Comparison of ENCODE assay signal across 8 cellular contexts in genomic region chr2:2613279-2614199, GRCh38.
DNase-seq lines count a peak whose midpoint lies in the region; ATAC-seq and TF ChIP-seq lines count a peak whose summit lies in the region.

No MANE protein-coding gene starts in this region.

- peaks cover 1% of the 10 kb centered on the region for H3K4me1 Mint-ChIP-seq in progenitor cell of endocrine pancreas (ENCODE audit: low read depth)

- no peaks in the 10 kb centered on the region for H3K36me3 ChIP-seq in Karpas-422 (ENCODE audit: insufficient read depth, low read length)
- H3K36me3 ChIP-seq in upper lobe of left lung = no peaks in the 10 kb centered on the region

- H3K27ac Mint-ChIP-seq in progenitor cell of endocrine pancreas = peak overlapping the region; percentile 95

- peaks cover 8% of the 10 kb centered on the region for H3K9me3 Mint-ChIP-seq in progenitor cell of endocrine pancreas (ENCODE audit: low read depth)

- H3K4me3 ChIP-seq in Karpas-422 (ENCODE audit: low read length) (peak overlapping the region; percentile 61), upper lobe of left lung (peak overlapping the region; percentile 7 to 53 (median 43))

- intact Hi-C loops in left ventricle myocardium superior (cut with micrococcal nuclease) = no loop called here

- 18 to 47% methylated on average over 10 to 33 of the region's 34 CpGs for WGBS in upper lobe of left lung, 2 donors

- peak in 1 of 4 donors; percentile 39 for TF ChIP-seq POLR2A in upper lobe of left lung (IDR thresholded peaks at IDR 0.05)

- H2AFZ ChIP-seq in Karpas-422 (ENCODE audit: low read length) = no peak overlapping the region; the same call in 1 of the 2 replicates

- peak overlapping the region; percentile 67 for H3K9ac ChIP-seq in Karpas-422 (ENCODE audit: low read length)

- H3K9me2 ChIP-seq in Karpas-422 (replicated peaks; ENCODE audit: insufficient read depth, low read length) = no peaks in the 10 kb centered on the region

- peak in 1 of 4 donors; percentile 50 for TF ChIP-seq EP300 in upper lobe of left lung (IDR thresholded peaks at IDR 0.05)

- DNase-seq in DMS153 treated with DMSO at 0.1 percent for 48 hours (lab: John Stamatoyannopoulos, UW; ENCODE audit: unreplicated experiment) (peak; percentile 83), Karpas-422 (peak; percentile 82), T-helper 1 cell (peak; percentile 59 to 87 (median 76)), amniotic epithelial cell (ENCODE audit: low read depth) (peak; percentile 40), left ventricle myocardium superior (peak; percentile 93), progenitor cell of endocrine pancreas (ENCODE audit: low spot score, unreplicated experiment) (peak; percentile 82), upper lobe of left lung (peak; percentile 90)

- H3K79me2 ChIP-seq in Karpas-422 (ENCODE audit: low read length) = no peaks in the 10 kb centered on the region

- peaks cover 4% of the 10 kb centered on the region for H3K36me3 Mint-ChIP-seq in progenitor cell of endocrine pancreas (ENCODE audit: insufficient read depth)

- H3K27me3 ChIP-seq in Karpas-422 (ENCODE audit: low read length) (no peaks in the 10 kb centered on the region), upper lobe of left lung (no peaks in the 10 kb centered on the region)

- H3K4me1 ChIP-seq in Karpas-422 (ENCODE audit: low read length) (peaks cover 2% of the 10 kb centered on the region), upper lobe of left lung (peaks cover 0 to 6% (median 2%) of the 10 kb centered on the region in 4 donors)

- H4K20me1 ChIP-seq in Karpas-422 (ENCODE audit: insufficient read depth, low read depth, low read length) = no peaks in the 10 kb centered on the region

- peak overlapping the region; percentile 71 for H3K4me2 ChIP-seq in Karpas-422 (ENCODE audit: low read depth, low read length, poor library complexity, severe bottlenecking)

- ATAC-seq in GM21723 (IDR thresholded peaks at IDR 0.05; ENCODE audit: unreplicated experiment) (peak; percentile 100), left ventricle myocardium superior (peak; percentile 100), upper lobe of left lung (ENCODE audit: low FRiP score in 2 of 2) (peak; percentile 97 to 99)

- no peaks in the 10 kb centered on the region for H3K9me3 ChIP-seq in Karpas-422 (ENCODE audit: low read length)
- no peaks in the 10 kb centered on the region for H3K9me3 ChIP-seq in upper lobe of left lung

- peak overlapping the region; percentile 84 for H3K4me3 Mint-ChIP-seq in progenitor cell of endocrine pancreas (ENCODE audit: low read depth)

- peaks cover 18% of the 10 kb centered on the region for H3K27me3 Mint-ChIP-seq in progenitor cell of endocrine pancreas

- no peak for TF ChIP-seq CTCF in progenitor cell of endocrine pancreas (IDR thresholded peaks at IDR 0.05; ENCODE audit: unreplicated experiment)
- TF ChIP-seq CTCF in upper lobe of left lung (IDR thresholded peaks at IDR 0.05) = peak in 1 of 6 experiments; percentile 18

- no peak overlapping the region for H3K27ac ChIP-seq in Karpas-422 (ENCODE audit: low read length)
- H3K27ac ChIP-seq in upper lobe of left lung = peak overlapping the region in 2 of 4 donors; percentile 10 to 49

Comparison
In these comparisons a context has a peak if more than half of its experiments do, and no peak if none do; other contexts are left out.
1. DNase-seq: peak in every context shown above with its lines; median percentile 93 in left ventricle myocardium superior; 90 in upper lobe of left lung; 83 in DMS153 treated with DMSO at 0.1 percent for 48 hours; 82 in Karpas-422; 82 in progenitor cell of endocrine pancreas; 76 in T-helper 1 cell; 40 in amniotic epithelial cell.